In the genomic region with DNA sequence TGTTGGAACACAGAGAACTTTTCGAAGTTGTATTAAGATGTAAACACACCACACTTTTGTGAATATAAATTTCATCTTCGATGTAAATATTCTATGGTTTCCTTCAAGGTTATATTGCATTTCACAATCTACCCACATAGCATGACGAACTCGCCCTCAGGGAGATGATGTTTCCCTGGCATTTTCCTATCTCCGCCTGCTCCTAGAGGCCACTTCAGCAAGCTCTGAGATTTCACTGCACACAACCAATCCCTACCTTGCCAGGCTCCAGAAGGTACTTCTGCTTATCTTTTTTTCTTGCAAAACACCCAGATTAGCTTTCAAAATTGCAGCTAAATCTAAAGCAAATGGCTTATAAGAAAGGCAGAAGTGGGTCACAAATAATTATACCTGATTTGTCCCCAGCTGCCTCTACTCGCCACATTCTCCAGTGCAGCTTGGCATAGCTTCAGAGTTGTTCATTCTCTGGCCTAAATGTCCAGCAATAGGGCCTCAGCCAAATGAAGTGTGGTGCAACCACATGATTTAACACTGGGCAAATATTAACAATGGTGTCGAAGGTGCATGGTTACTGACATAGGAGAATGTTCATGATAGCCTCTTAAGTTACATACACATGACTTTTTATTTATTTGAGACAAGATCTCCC, we compare ENCODE assay signal across 26 cellular contexts. TPM values are rescaled to one million over a fixed set of nuclear protein-coding genes. Genes with fewer than 3 reads are reported as not detected.
A peak's percentile ranks its signal among the peaks of the same experiment; 100 is the strongest.
DNase-seq lines count a peak whose midpoint lies in the region; ATAC-seq and TF ChIP-seq lines count a peak whose summit lies in the region.
"Had no signal": no experiment of that assay in that cellular context is flagged by ENCODE, and none has a peak within 500 bp of the region (broad histone marks: within the 10 kb centered on the region; RNA-seq: fewer than 3 reads in every experiment).

No MANE protein-coding gene starts in this region.

- intact Hi-C loops in MCF 10A (cut with micrococcal nuclease) (no loop called here), breast epithelium (cut with DNase I; ENCODE audit: low total_unique reads) (loop anchor here (10.0 kb wide), 1 partner anchor 149 kb away; no protein-coding TSS in a partner anchor)

- BruUV-seq in MCF 10A (replicated peaks; lab: Mats Ljungman, UMichigan): no TSS peak

- TF ChIP-seq POLR2A in breast epithelium (IDR thresholded peaks at IDR 0.05) (no peak), suprapubic skin (IDR thresholded peaks at IDR 0.05) (no peak)

- POLR2A ChIA-PET in MCF 10A (lab: Yijun Ruan, JAX): interaction anchor here (0.6 to 1.5 kb wide), 6 partner anchors 10 to 138 kb away, joined by 3 to 7 read pairs (median 4); a partner anchor contains a TSS

- peak in 1 of 2 donors; percentile 56 for TF ChIP-seq RAD21 in liver (IDR thresholded peaks at IDR 0.05)

- peak overlapping the region; percentile 55 for H3K27ac Mint-ChIP-seq in MCF 10A (ENCODE audit: low read depth, unreplicated experiment)
- H3K27ac Mint-ChIP-seq: activated CD4-positive, alpha-beta T cell treated with anti-CD3 and anti-CD28 coated beads, Interleukin-2, amount 10 ng/mL, durations not matched to agents 7 days and 5 days; activated naive CD8-positive, alpha-beta T cell treated with anti-CD3 and anti-CD28 coated beads, Interleukin-2, amount 50 U/mL, for 24 hours; CD4-positive, alpha-beta T cell; HFFc6; naive thymus-derived CD8-positive, alpha-beta T cell; WTC11 had no signal

- H3K4me1 ChIP-seq in breast epithelium (no peaks in the 10 kb centered on the region), liver (ENCODE audit: control insufficient read depth in 4 of 4, insufficient read depth in 4 of 4, low read length in 3 of 4) (peaks cover 0 to 7% (median 1%) of the 10 kb centered on the region in 4 donors), suprapubic skin (no peaks in the 10 kb centered on the region)
- H3K4me1 ChIP-seq: heart right ventricle, left ventricle myocardium inferior had no signal

- no peaks in the 10 kb centered on the region for H3K27me3 ChIP-seq in breast epithelium
- no peaks in the 10 kb centered on the region for H3K27me3 ChIP-seq in liver (ENCODE audit: control insufficient read depth in 4 of 4, insufficient read depth in 4 of 4, low read length in 3 of 4)
- H3K27me3 ChIP-seq in suprapubic skin: peaks cover 6% of the 10 kb centered on the region

- H3K4me3 ChIP-seq in breast epithelium (no peak overlapping the region), epithelial cell of proximal tubule (ENCODE audit: low read depth, low read length) (no peak overlapping the region), liver (ENCODE audit: low read depth in 1 of 3, low read length in 3 of 3) (no peak overlapping the region), suprapubic skin (no peak overlapping the region)
- H3K4me3 ChIP-seq: GM23248, heart right ventricle, left ventricle myocardium inferior had no signal

- H3K27me3 Mint-ChIP-seq in MCF 10A (ENCODE audit: insufficient read depth, unreplicated experiment): no peaks in the 10 kb centered on the region

- peak; percentile 88 for DNase-seq in MCF 10A (ENCODE audit: unreplicated experiment)
- no peak for DNase-seq in breast epithelium (ENCODE audit: low spot score in 2 of 2)
- peak; percentile 64 for DNase-seq in epithelial cell of proximal tubule (ENCODE audit: low read depth)
- no peak for DNase-seq in suprapubic skin (ENCODE audit: low spot score in 2 of 2)
- DNase-seq in activated CD8-positive, alpha-beta memory T cell treated with anti-CD3 and anti-CD28 coated beads, Interleukin-2, amount 50 U/mL, for 4 hours: no peak
- DNase-seq in C1 segment of cervical spinal cord (lab: John Stamatoyannopoulos, UW): no peak
- DNase-seq: activated CD4-positive, alpha-beta T cell treated with anti-CD3 and anti-CD28 coated beads, Interleukin-2, amount 10 ng/mL, durations not matched to agents 7 days and 5 days; activated gamma-delta T cell treated with Interleukin-2 at 50 U/mL for 16 hours; activated naive CD8-positive, alpha-beta T cell treated with anti-CD3 and anti-CD28 coated beads, Interleukin-2, amount 50 U/mL, for 24 hours; activated T-cell treated with anti-CD3 and anti-CD28 coated beads, Interleukin-2, amount 50 U/mL, for 4 hours; CD4-positive, alpha-beta T cell; cerebellar nuclear complex; GM23248; heart right ventricle; HFFc6; left ventricle myocardium inferior; naive thymus-derived CD8-positive, alpha-beta T cell; NCI-H2171; NCI-H510A treated with DMSO at 0.1 percent for 48 hours; SIG-M5; small intestine; SW 1271; T-helper 9 cell had no signal

- H3K36me3 Mint-ChIP-seq in MCF 10A (ENCODE audit: insufficient read depth, unreplicated experiment): peaks cover 5% of the 10 kb centered on the region
- H3K36me3 Mint-ChIP-seq: WTC11 had no signal

- CTCF ChIA-PET in MCF 10A (lab: Yijun Ruan, JAX): interaction anchor here (0.5 to 5.6 kb wide), 13 partner anchors 11 to 899 kb away, joined by 3 to 108 read pairs (median 4); a partner anchor contains a TSS

- H3K4me3 Mint-ChIP-seq in MCF 10A (ENCODE audit: unreplicated experiment): peak overlapping the region; percentile 0
- H3K4me3 Mint-ChIP-seq: activated CD4-positive, alpha-beta T cell treated with anti-CD3 and anti-CD28 coated beads, Interleukin-2, amount 10 ng/mL, durations not matched to agents 7 days and 5 days; activated naive CD8-positive, alpha-beta T cell treated with anti-CD3 and anti-CD28 coated beads, Interleukin-2, amount 50 U/mL, for 24 hours; activated T-cell treated with anti-CD3 and anti-CD28 coated beads, Interleukin-2, amount 50 U/mL, for 4 hours; CD4-positive, alpha-beta T cell; HFFc6; naive thymus-derived CD8-positive, alpha-beta T cell; WTC11 had no signal

- no peaks in the 10 kb centered on the region for H3K9me3 Mint-ChIP-seq in MCF 10A (ENCODE audit: unreplicated experiment)
- H3K9me3 Mint-ChIP-seq: activated CD4-positive, alpha-beta T cell treated with anti-CD3 and anti-CD28 coated beads, Interleukin-2, amount 10 ng/mL, durations not matched to agents 7 days and 5 days; activated naive CD8-positive, alpha-beta T cell treated with anti-CD3 and anti-CD28 coated beads, Interleukin-2, amount 50 U/mL, for 24 hours; HFFc6 had no signal

- ATAC-seq in HG02642 (IDR thresholded peaks at IDR 0.05; ENCODE audit: poor library complexity, unreplicated experiment): no peak
- ATAC-seq: activated naive CD8-positive, alpha-beta T cell treated with anti-CD3 and anti-CD28 coated beads, Interleukin-2, amount 50 U/mL, for 24 hours; activated T-cell treated with anti-CD3 and anti-CD28 coated beads, Interleukin-2, amount 50 U/mL, for 4 hours; heart right ventricle; naive thymus-derived CD8-positive, alpha-beta T cell; WTC11 had no signal

- H3K27ac ChIP-seq in breast epithelium (no peak overlapping the region), liver (ENCODE audit: low read depth in 1 of 2, low read length in 2 of 2) (no peak overlapping the region), suprapubic skin (no peak overlapping the region)
- H3K27ac ChIP-seq: GM23248, heart right ventricle, left ventricle myocardium inferior had no signal

- H3K4me1 Mint-ChIP-seq in MCF 10A (ENCODE audit: insufficient read depth, unreplicated experiment): peaks cover 17% of the 10 kb centered on the region
- H3K4me1 Mint-ChIP-seq: activated CD4-positive, alpha-beta T cell treated with anti-CD3 and anti-CD28 coated beads, Interleukin-2, amount 10 ng/mL, durations not matched to agents 7 days and 5 days; activated naive CD8-positive, alpha-beta T cell treated with anti-CD3 and anti-CD28 coated beads, Interleukin-2, amount 50 U/mL, for 24 hours; WTC11 had no signal

- H3K9ac ChIP-seq in liver (ENCODE audit: low read depth in 1 of 2, low read length in 2 of 2): no peak overlapping the region
- H3K9ac ChIP-seq: GM23248 had no signal

- WGBS in liver: 79% methylated on average over 7 of the region's 7 CpGs
- 71% methylated on average over 7 of the region's 7 CpGs for WGBS in suprapubic skin

- TF ChIP-seq EP300 in suprapubic skin (IDR thresholded peaks at IDR 0.05): no peak

- H3K36me3 ChIP-seq in breast epithelium: no peaks in the 10 kb centered on the region
- H3K36me3 ChIP-seq in liver (ENCODE audit: control insufficient read depth in 4 of 4, insufficient read depth in 3 of 4, low read depth in 1 of 4, low read length in 3 of 4): no peaks in the 10 kb centered on the region
- H3K36me3 ChIP-seq in suprapubic skin: no peaks in the 10 kb centered on the region
- H3K36me3 ChIP-seq: heart right ventricle, left ventricle myocardium inferior had no signal

- H3K9me3 ChIP-seq in breast epithelium (no peaks in the 10 kb centered on the region), liver (ENCODE audit: control insufficient read depth in 4 of 4, low read length in 3 of 4) (no peaks in the 10 kb centered on the region), suprapubic skin (no peaks in the 10 kb centered on the region)

- no peak for TF ChIP-seq CTCF in MCF 10A (IDR thresholded peaks at IDR 0.05; ENCODE audit: unreplicated experiment)
- TF ChIP-seq CTCF in breast epithelium (IDR thresholded peaks at IDR 0.05): no peak
- TF ChIP-seq CTCF in epithelial cell of proximal tubule (conservative IDR thresholded peaks at IDR 0.05; ENCODE audit: low read depth, low read length): no peak
- TF ChIP-seq CTCF in liver (IDR thresholded peaks at IDR 0.05; ENCODE audit: low read depth, low read length, missing input control): no peak
- TF ChIP-seq CTCF in suprapubic skin (IDR thresholded peaks at IDR 0.05): no peak

TF ChIP-seq in liver, 16 proteins besides CTCF, POLR2A, EP300 and RAD21 (continues in another document):
- peak; percentile 14 to 37 for TF ChIP-seq HNF4A (conservative IDR thresholded peaks at IDR 0.05)
- no peak for TF ChIP-seq SP1 (IDR thresholded peaks at IDR 0.05)
- peak; percentile 78 for TF ChIP-seq YY1 (IDR thresholded peaks at IDR 0.05)
- no peak for TF ChIP-seq FOXA1 (IDR thresholded peaks at IDR 0.05)
- no peak for TF ChIP-seq HNF4G (IDR thresholded peaks at IDR 0.05)
- TF ChIP-seq, protein P1, sequence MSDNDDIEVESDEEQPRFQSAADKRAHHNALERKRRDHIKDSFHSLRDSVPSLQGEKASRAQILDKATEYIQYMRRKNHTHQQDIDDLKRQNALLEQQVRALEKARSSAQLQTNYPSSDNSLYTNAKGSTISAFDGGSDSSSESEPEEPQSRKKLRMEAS (IDR thresholded peaks at IDR 0.05): no peak
- no peak for TF ChIP-seq EGR1 (IDR thresholded peaks at IDR 0.05; ENCODE audit: low read depth in 2 of 2)

RNA-seq across cellular contexts. Expression of a gene that starts 32.4 kb away (rescaled TPM):
- total RNA-seq in MCF 10A (2022) (49.1 and 65.4 TPM in 2 replicates), breast epithelium (10 to 100 TPM; 26.5 to 32.0 (median 28.5) TPM), epithelial cell of proximal tubule (43.9 and 66.1 TPM in 2 replicates), liver (10 to 100 TPM; 34.8 to 35.6 TPM), suprapubic skin (10 to 100 TPM; 24.6 to 44.5 (median 27.5) TPM)
- 10 to 100 TPM; 49.5 to 58.5 TPM for polyA plus RNA-seq in liver

RNA-seq across cellular contexts. Expression of a gene that starts 53.4 kb away (rescaled TPM):
- 7.6 and 14.4 TPM in 2 replicates for total RNA-seq in MCF 10A (2022)
- 10 to 100 TPM in 1 of 3 donors, 1 to 10 TPM in 1, not detected in 1; 5.2 to 10.4 TPM for total RNA-seq in breast epithelium
- total RNA-seq in epithelial cell of proximal tubule: 53.7 and 67.0 TPM in 2 replicates
- total RNA-seq in liver: 100 to 1,000 TPM in 1 of 2 donors, 10 to 100 TPM in 1; 45.7 to 206 TPM
- 100 to 1,000 TPM in 1 of 2 donors, 10 to 100 TPM in 1; 93.2 to 107 TPM for polyA plus RNA-seq in liver
- 10 to 100 TPM in 1 of 4 donors, 1 to 10 TPM in 3; 5.7 to 11.4 (median 7.9) TPM for total RNA-seq in suprapubic skin
- total RNA-seq: CD4-positive, alpha-beta T cell; naive thymus-derived CD8-positive, alpha-beta T cell had no signal

Comparison
In these comparisons a context has a peak if more than half of its experiments do, and no peak if none do; other contexts are left out.
1. DNase-seq: peak in MCF 10A (single experiment) and epithelial cell of proximal tubule (single experiment); none in breast epithelium (0 of 2), suprapubic skin (0 of 2), activated CD8-positive, alpha-beta memory T cell treated with anti-CD3 and anti-CD28 coated beads, Interleukin-2, amount 50 U/mL, for 4 hours (single experiment) and C1 segment of cervical spinal cord (0 of 14).